Comparison of ENCODE assay signal across 17 cellular contexts in genomic region chr5:2696156-2696807, GRCh38. TPM values are rescaled to one million over a fixed set of nuclear protein-coding genes. Genes with fewer than 3 reads are reported as not detected.
DNase-seq lines count a peak whose midpoint lies in the region; ATAC-seq and TF ChIP-seq lines count a peak whose summit lies in the region.
"Had no signal": no experiment of that assay in that cellular context is flagged by ENCODE, and none has a peak within 500 bp of the region (broad histone marks: within the 10 kb centered on the region; RNA-seq: fewer than 3 reads in every experiment).

No MANE protein-coding gene starts in this region.

- no peak overlapping the region for H3K4me3 Mint-ChIP-seq in nephron progenitor cell
- H3K4me3 Mint-ChIP-seq in stimulated activated memory B cell treated with anti-CD40 and anti-IgM and Interleukin-4, amounts not matched to agents 10 μg/mL and 1 μg/mL and 100 μg/mL, for 72 hours: no peak overlapping the region
- H3K4me3 Mint-ChIP-seq: CD4-positive, alpha-beta T cell; HFFc6 had no signal

- no peaks in the 10 kb centered on the region for H3K4me1 ChIP-seq in breast epithelium
- H3K4me1 ChIP-seq: BLaER1 treated with 17β-estradiol and CSF1 and Interleukin-3, amounts not matched to agents 10 nM and 100 nM had no signal

- H3K27ac Mint-ChIP-seq in nephron progenitor cell: peak overlapping the region; percentile 29
- no peak overlapping the region for H3K27ac Mint-ChIP-seq in stimulated activated memory B cell treated with anti-CD40 and anti-IgM and Interleukin-4, amounts not matched to agents 10 μg/mL and 1 μg/mL and 100 μg/mL, for 72 hours
- H3K27ac Mint-ChIP-seq: CD4-positive, alpha-beta T cell; HFFc6 had no signal

- no peak for TF ChIP-seq POLR2A in breast epithelium (IDR thresholded peaks at IDR 0.05)

- peaks cover 47% of the 10 kb centered on the region for H3K9me3 Mint-ChIP-seq in nephron progenitor cell
- H3K9me3 Mint-ChIP-seq in stimulated activated memory B cell treated with anti-CD40 and anti-IgM and Interleukin-4, amounts not matched to agents 10 μg/mL and 1 μg/mL and 100 μg/mL, for 72 hours: peaks cover 7% of the 10 kb centered on the region
- H3K9me3 Mint-ChIP-seq: CD4-positive, alpha-beta T cell had no signal

- H3K27me3 Mint-ChIP-seq in nephron progenitor cell (ENCODE audit: low read depth, poor library complexity): peaks cover 14% of the 10 kb centered on the region
- H3K27me3 Mint-ChIP-seq in stimulated activated memory B cell treated with anti-CD40 and anti-IgM and Interleukin-4, amounts not matched to agents 10 μg/mL and 1 μg/mL and 100 μg/mL, for 72 hours: no peaks in the 10 kb centered on the region
- H3K27me3 Mint-ChIP-seq: CD4-positive, alpha-beta T cell had no signal

- peaks cover 38% of the 10 kb centered on the region for H3K4me1 Mint-ChIP-seq in nephron progenitor cell
- H3K4me1 Mint-ChIP-seq in stimulated activated memory B cell treated with anti-CD40 and anti-IgM and Interleukin-4, amounts not matched to agents 10 μg/mL and 1 μg/mL and 100 μg/mL, for 72 hours: no peaks in the 10 kb centered on the region

- H3K27ac ChIP-seq in C4-2B: peak overlapping the region; percentile 45; the same call in 1 of the 2 replicates
- H3K27ac ChIP-seq in breast epithelium: peak overlapping the region; percentile 71
- H3K27ac ChIP-seq: BLaER1 treated with 17β-estradiol and CSF1 and Interleukin-3, amounts not matched to agents 10 nM and 100 nM; HL-60 had no signal

- peak; percentile 25 for ATAC-seq in stimulated activated memory B cell treated with anti-CD40 and anti-IgM and Interleukin-4, amounts not matched to agents 10 μg/mL and 1 μg/mL and 100 μg/mL, for 72 hours
- ATAC-seq in HG02763 (IDR thresholded peaks at IDR 0.05; ENCODE audit: unreplicated experiment) (no peak), GM18909 (IDR thresholded peaks at IDR 0.05; ENCODE audit: poor library complexity, unreplicated experiment) (no peak)

- TF ChIP-seq CTCF in C4-2B (conservative IDR thresholded peaks at IDR 0.05): no peak
- no peak for TF ChIP-seq CTCF in breast epithelium (IDR thresholded peaks at IDR 0.05)
- TF ChIP-seq CTCF in nephron progenitor cell (IDR thresholded peaks at IDR 0.05): no peak

- no peaks in the 10 kb centered on the region for H3K36me3 ChIP-seq in breast epithelium
- H3K36me3 ChIP-seq: BLaER1 treated with 17β-estradiol and CSF1 and Interleukin-3, amounts not matched to agents 10 nM and 100 nM had no signal

- no peaks in the 10 kb centered on the region for H3K36me3 Mint-ChIP-seq in nephron progenitor cell (ENCODE audit: low read depth)
- no peaks in the 10 kb centered on the region for H3K36me3 Mint-ChIP-seq in stimulated activated memory B cell treated with anti-CD40 and anti-IgM and Interleukin-4, amounts not matched to agents 10 μg/mL and 1 μg/mL and 100 μg/mL, for 72 hours

- H3K4me3 ChIP-seq in breast epithelium: no peak overlapping the region
- H3K4me3 ChIP-seq: BLaER1 treated with 17β-estradiol and CSF1 and Interleukin-3, amounts not matched to agents 10 nM and 100 nM had no signal

- no peaks in the 10 kb centered on the region for H3K27me3 ChIP-seq in breast epithelium
- H3K27me3 ChIP-seq: BLaER1 treated with 17β-estradiol and CSF1 and Interleukin-3, amounts not matched to agents 10 nM and 100 nM had no signal

- DNase-seq in breast epithelium (ENCODE audit: low spot score in 2 of 2): no peak
- DNase-seq in nephron progenitor cell: no peak
- no peak for DNase-seq in A172 (ENCODE audit: low spot score)
- DNase-seq: 8988T; ACHN; Calu3; CD4-positive, alpha-beta T cell; DMS 273 treated with DMSO at 0.1 percent for 48 hours; GOT3; HCEC 1CT; HFFc6 had no signal

- H3K9me3 ChIP-seq in breast epithelium: peaks cover 0 to 7% of the 10 kb centered on the region in 2 donors

- intact Hi-C loops in breast epithelium (cut with DNase I; ENCODE audit: low total_unique reads): no loop called here

RNA-seq across cellular contexts. Expression of gene IRX2, which starts 55.2 kb away (rescaled TPM):
- 10 to 100 TPM; 19.2 to 69.4 (median 26.2) TPM for total RNA-seq in breast epithelium
- total RNA-seq in A172 (2014; rRNA removed; shearing (Covaris generic)): not detected in 2 replicates
- total RNA-seq: Calu3; CD4-positive, alpha-beta T cell had no signal

Comparison
In these comparisons a context has a peak if more than half of its experiments do, and no peak if none do; other contexts are left out.
1. RNA of gene IRX2, which starts 55.2 kb away (total RNA-seq): 19.2 to 69.4 TPM in breast epithelium; not detected in A172; every median in the first group is over 10 times any median in the second.